8 cellular contexts compared by ENCODE assay signal in the genomic region with DNA sequence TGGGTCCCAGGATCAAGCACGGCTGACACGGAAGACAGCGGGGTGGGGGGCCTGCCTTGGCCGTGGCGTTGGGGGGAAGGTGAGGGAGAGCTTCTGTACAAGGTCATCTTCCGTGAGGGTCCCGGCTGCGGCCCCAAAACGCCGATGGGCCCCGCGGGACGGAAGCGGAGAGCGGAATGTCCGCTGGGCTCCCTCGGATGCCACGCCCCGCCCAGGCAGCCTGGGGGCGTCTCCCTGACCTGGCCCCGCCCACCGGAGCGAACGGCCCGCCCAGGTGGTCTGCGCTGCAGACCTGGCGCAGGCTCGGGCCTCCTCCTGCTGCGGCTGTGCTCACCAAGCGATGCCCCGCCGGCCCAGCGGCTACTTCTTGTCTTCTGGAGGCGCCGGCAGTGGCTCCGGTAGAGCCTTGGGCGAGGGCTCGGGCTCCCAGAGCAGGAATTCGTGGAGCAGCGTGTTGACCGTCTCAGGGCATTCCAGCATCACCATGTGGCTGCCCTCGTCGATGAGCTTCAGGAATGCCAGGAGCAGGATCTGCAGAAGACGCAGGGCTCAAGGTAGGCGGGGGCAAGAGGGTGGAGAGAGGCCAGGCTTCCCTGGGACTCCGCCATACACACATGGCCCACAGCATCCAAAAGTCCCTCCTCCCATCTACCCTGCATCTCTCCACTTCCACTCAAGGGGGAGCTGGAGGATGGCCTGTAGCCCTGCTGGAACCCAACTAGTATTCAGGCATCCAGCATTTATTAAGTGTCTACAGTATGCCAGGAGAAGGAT. TPM values are rescaled to one million over a fixed set of nuclear protein-coding genes. Genes with fewer than 3 reads are reported as not detected.
DNase-seq lines count a peak whose midpoint lies in the region; ATAC-seq and TF ChIP-seq lines count a peak whose summit lies in the region.

No MANE protein-coding gene starts in this region.

- H3K36me3 ChIP-seq in A673 (ENCODE audit: insufficient read depth, low read length, poor library complexity, severe bottlenecking), result peaks cover 8% of the 10 kb centered on the region

- intact Hi-C loops in A673 (cut with micrococcal nuclease; ENCODE audit: unreplicated experiment), result loop anchor here (1.0 kb wide), 1 partner anchor 94 kb away; no protein-coding TSS in a partner anchor

- H3K9me3 ChIP-seq in A673 (ENCODE audit: low read depth, low read length, poor library complexity, severe bottlenecking), result no peaks in the 10 kb centered on the region

- CTCF ChIA-PET in A673 (lab: Charles Lee), result interaction anchor here (0.7 to 0.8 kb wide), 2 partner anchors 14 to 94 kb away, joined by 4 to 9 read pairs; no protein-coding TSS in a partner anchor

- H3K4me3 Mint-ChIP-seq in nephron progenitor cell, result peak overlapping the region; percentile 79

- peak overlapping the region; percentile 54 for H3K4me3 ChIP-seq in A673 (ENCODE audit: low read depth, low read length, poor library complexity, severe bottlenecking)

- TF ChIP-seq CTCF in A673 (conservative IDR thresholded peaks at IDR 0.05; ENCODE audit: low read depth, low read length), result peak; percentile 77
- TF ChIP-seq CTCF in nephron progenitor cell (IDR thresholded peaks at IDR 0.05), result peak; percentile 42

- ATAC-seq in GM18511 (IDR thresholded peaks at IDR 0.05; ENCODE audit: unreplicated experiment) (peak; percentile 89), HG03064 (IDR thresholded peaks at IDR 0.05; ENCODE audit: low read depth, unreplicated experiment) (peak; percentile 77)

- POLR2A ChIA-PET in A673 (lab: Charles Lee; ENCODE audit: low non-redundant PET), result no interaction called here

- no peaks in the 10 kb centered on the region for H3K27me3 ChIP-seq in A673 (replicated peaks; ENCODE audit: insufficient read depth, low read depth, low read length, poor library complexity)

- H3K36me3 Mint-ChIP-seq in nephron progenitor cell (ENCODE audit: low read depth), result peaks cover 23% of the 10 kb centered on the region

- DNase-seq in A673 (ENCODE audit: low spot score) (peak; percentile 95), activated T-helper 1 cell treated with Interleukin-2 at 50 U/mL for 16 hours (ENCODE audit: low read depth) (peak; percentile 63), fibroblast of peridontal ligament (ENCODE audit: extremely low read depth) (peak; percentile 81), nephron progenitor cell (peak; percentile 92), stromal cell of bone marrow (ENCODE audit: low read depth) (peak; percentile 82)

- H3K9me3 Mint-ChIP-seq in nephron progenitor cell, result no peaks in the 10 kb centered on the region

- H3K27me3 Mint-ChIP-seq in nephron progenitor cell (ENCODE audit: low read depth, poor library complexity), result peaks cover 11% of the 10 kb centered on the region

- peak overlapping the region; percentile 96 for H3K27ac Mint-ChIP-seq in nephron progenitor cell

- H3K4me1 Mint-ChIP-seq in nephron progenitor cell, result peaks cover 14% of the 10 kb centered on the region

- H3K4me1 ChIP-seq in A673 (ENCODE audit: insufficient read depth, low read length, poor library complexity, severe bottlenecking), result peaks cover 8% of the 10 kb centered on the region

- peak overlapping the region; percentile 21 for H3K27ac ChIP-seq in A673 (ENCODE audit: low read depth, low read length, poor library complexity, severe bottlenecking)

- BruUV-seq in A673 (replicated peaks; lab: Mats Ljungman, UMichigan), result no TSS peak

TF ChIP-seq in PFSK-1, 5 proteins besides CTCF, POLR2A, EP300 and RAD21:
- TF ChIP-seq SIN3A (IDR thresholded peaks at IDR 0.05; ENCODE audit: borderline replicate concordance, insufficient read depth, low read length) (no peak), TAF1 (IDR thresholded peaks at IDR 0.05; ENCODE audit: borderline replicate concordance, insufficient read depth, low read length) (0 out of 2 replicates have a peak, but pooled peaks have one; percentile 28), FOXP2 (optimal IDR thresholded peaks at IDR 0.05; ENCODE audit: borderline replicate concordance, extremely low read depth, extremely low read length, insufficient read depth) (peak; percentile 77), POLR2AphosphoS5 (IDR thresholded peaks at IDR 0.05; ENCODE audit: low read depth, low read length) (peak; percentile 93)

RNA-seq across cellular contexts. Expression of gene ABHD8, which starts 10.7 kb away (rescaled TPM):
- 11.0 and 16.8 TPM in 2 replicates for total RNA-seq in A673 (2021)
- 13.0 TPM for polyA plus RNA-seq in PFSK-1 (2012; ENCODE audit: insufficient read length, low read depth)

RNA-seq across cellular contexts. Expression of gene ANKLE1, which starts 10.8 kb away (rescaled TPM):
- 15.8 and 17.5 TPM in 2 replicates for total RNA-seq in A673 (2021)
- 1.8 TPM for polyA plus RNA-seq in PFSK-1 (2012; ENCODE audit: insufficient read length, low read depth)

RNA-seq across cellular contexts. Expression of gene MRPL34, which starts 13.2 kb away (rescaled TPM):
- 91.8 and 93.1 TPM in 2 replicates for total RNA-seq in A673 (2021)
- polyA plus RNA-seq in PFSK-1 (2012; ENCODE audit: insufficient read length, low read depth), result 160 TPM

RNA-seq across cellular contexts. Expression of gene DDA1, which starts 16.9 kb away (rescaled TPM):
- total RNA-seq in A673 (2021), result 67.2 and 68.5 TPM in 2 replicates
- polyA plus RNA-seq in PFSK-1 (2012; ENCODE audit: insufficient read length, low read depth), result 75.9 TPM

RNA-seq across cellular contexts. Expression of gene BABAM1, which starts 25.2 kb away (rescaled TPM):
- 136 and 147 TPM in 2 replicates for total RNA-seq in A673 (2021)
- 113 TPM for polyA plus RNA-seq in PFSK-1 (2012; ENCODE audit: insufficient read length, low read depth)

Comparison
In these comparisons a context has a peak if more than half of its experiments do, and no peak if none do; other contexts are left out.
1. Peak in every context shown above with its lines: DNase-seq, ATAC-seq, H3K4me3 ChIP-seq and H3K27ac ChIP-seq.